Comparison of ENCODE assay signal across 8 cellular contexts in the genomic region with DNA sequence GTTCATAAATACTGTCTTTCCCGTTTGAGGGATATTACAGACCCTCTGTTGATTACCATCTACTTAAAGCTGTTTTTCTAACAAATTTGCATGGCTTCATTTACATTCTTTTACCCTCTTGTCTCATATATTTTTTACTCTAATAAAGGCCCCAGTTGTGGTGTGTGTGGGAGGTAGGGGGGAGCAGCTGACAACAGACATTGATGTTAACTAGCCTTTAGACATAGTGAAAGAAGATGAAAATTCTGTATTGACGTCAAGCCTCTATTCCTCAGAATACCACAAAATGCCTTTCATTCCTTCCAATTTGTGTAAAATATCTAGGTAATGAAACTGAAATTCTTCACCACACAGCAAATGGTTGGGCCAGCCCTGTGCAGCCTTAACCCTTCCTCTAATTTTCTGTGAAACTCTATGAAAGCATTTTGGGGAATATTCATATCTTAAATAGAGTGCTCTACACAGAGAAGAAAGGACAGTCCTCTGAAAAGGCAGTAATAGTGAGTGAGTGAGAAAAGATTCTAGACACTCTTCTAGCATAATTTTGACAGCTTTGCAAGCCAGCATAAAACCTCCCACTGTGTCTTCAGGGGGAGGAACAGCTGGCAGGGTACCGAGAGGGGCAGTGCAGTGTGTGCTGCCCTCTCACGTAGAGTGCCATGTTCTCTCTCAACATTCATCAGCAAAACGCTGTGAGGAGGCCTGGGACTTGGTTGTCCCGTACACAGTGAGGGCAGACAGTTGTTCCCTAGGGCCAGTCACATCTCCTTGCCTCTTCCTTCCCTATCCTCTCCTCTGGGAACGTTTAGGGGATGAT. TPM values are rescaled to one million over a fixed set of nuclear protein-coding genes. Genes with fewer than 3 reads are reported as not detected.
DNase-seq lines count a peak whose midpoint lies in the region; ATAC-seq lines count a peak whose summit lies in the region.

No MANE protein-coding gene starts in this region.

- no peaks in the 10 kb centered on the region for H3K9me3 ChIP-seq in Karpas-422 (ENCODE audit: low read length)

- H3K27me3 ChIP-seq in Karpas-422 (ENCODE audit: low read length): no peaks in the 10 kb centered on the region

- H3K36me3 ChIP-seq in Karpas-422 (ENCODE audit: insufficient read depth, low read length): peaks cover 4% of the 10 kb centered on the region; the same call in 1 of the 2 replicates

- H3K9me2 ChIP-seq in Karpas-422 (replicated peaks; ENCODE audit: insufficient read depth, low read length): no peaks in the 10 kb centered on the region

- H3K9ac ChIP-seq in Karpas-422 (ENCODE audit: low read length): 0 out of 2 replicates have a peak overlapping the region, but pooled peaks have one; percentile 4

- H3K27ac ChIP-seq in Karpas-422 (ENCODE audit: low read length): peak overlapping the region; percentile 15; the same call in 1 of the 2 replicates

- peak overlapping the region; percentile 3 for H3K4me2 ChIP-seq in Karpas-422 (ENCODE audit: low read depth, low read length, poor library complexity, severe bottlenecking)

- H3K4me1 ChIP-seq in Karpas-422 (ENCODE audit: low read length): peaks cover 42% of the 10 kb centered on the region

- no peak for ATAC-seq in GM21526 (IDR thresholded peaks at IDR 0.05; ENCODE audit: low FRiP score, unreplicated experiment)

- no peak overlapping the region for H2AFZ ChIP-seq in Karpas-422 (ENCODE audit: low read length)

- H3K4me3 ChIP-seq in Karpas-422 (ENCODE audit: low read length): no peak overlapping the region

- no peaks in the 10 kb centered on the region for H4K20me1 ChIP-seq in Karpas-422 (ENCODE audit: insufficient read depth, low read depth, low read length)

- peak; percentile 40 for DNase-seq in activated T-cell treated with anti-CD3 and anti-CD28 coated beads for 48 hours (ENCODE audit: low read depth)
- no peak for DNase-seq in activated T-cell treated with anti-CD3 and anti-CD28 coated beads for 4 hours
- no peak for DNase-seq in Karpas-422
- DNase-seq in dedifferentiated amniotic fluid mesenchymal stem cell (ENCODE audit: extremely low spot score): peak; percentile 93
- peak in 2 of 3 experiments; percentile 17 to 50 for DNase-seq in stimulated activated CD4-positive, alpha-beta T cell treated with anti-CD3 and anti-CD28 coated beads, TNF-alpha, amount 100 ng/mL, for 24 hours (ENCODE audit: low read depth in 3 of 3)
- DNase-seq in NCI-H69 (lab: John Stamatoyannopoulos, UW): no peak
- no peak for DNase-seq in GF-D8 (lab: John Stamatoyannopoulos, UW)

- no peaks in the 10 kb centered on the region for H3K79me2 ChIP-seq in Karpas-422 (ENCODE audit: low read length)

RNA-seq across cellular contexts. Expression of gene CERS5, which starts 20.1 kb away (rescaled TPM):
- total RNA-seq in Karpas-422 (2014; rRNA removed; shearing (Covaris generic); ENCODE audit: low replicate concordance): 47.7 and 65.9 TPM in 2 replicates

Comparison
In these comparisons a context has a peak if more than half of its experiments do, and no peak if none do; other contexts are left out.
1. DNase-seq: peak in activated T-cell treated with anti-CD3 and anti-CD28 coated beads for 48 hours (single experiment), dedifferentiated amniotic fluid mesenchymal stem cell (single experiment) and stimulated activated CD4-positive, alpha-beta T cell treated with anti-CD3 and anti-CD28 coated beads, TNF-alpha, amount 100 ng/mL, for 24 hours (2 of 3); none in activated T-cell treated with anti-CD3 and anti-CD28 coated beads for 4 hours (single experiment), Karpas-422 (single experiment), NCI-H69 (single experiment) and GF-D8 (single experiment).